In the genomic region with DNA sequence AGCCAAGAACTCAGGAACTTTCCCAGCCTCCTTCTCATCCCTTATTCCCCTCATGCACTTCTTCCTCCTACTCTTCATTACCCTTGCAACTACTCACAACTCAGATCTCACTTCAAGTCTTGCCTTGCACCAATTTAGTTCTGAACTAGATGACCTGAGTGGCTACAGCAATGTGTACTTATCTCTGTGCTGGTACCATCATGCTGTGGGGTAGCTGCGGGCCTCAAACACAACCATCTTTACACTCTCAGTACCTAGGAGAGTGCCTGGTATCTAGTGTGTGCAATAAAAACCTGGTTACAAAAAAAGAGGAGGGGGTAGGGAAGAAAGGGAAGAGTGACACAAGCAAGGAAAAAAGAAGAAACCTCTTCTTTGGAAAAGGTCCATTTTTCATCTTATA, we compare ENCODE assay signal across 18 cellular contexts.
DNase-seq lines count a peak whose midpoint lies in the region; ATAC-seq and TF ChIP-seq lines count a peak whose summit lies in the region.
"Had no signal": no experiment of that assay in that cellular context is flagged by ENCODE, and none has a peak within 500 bp of the region (broad histone marks: within the 10 kb centered on the region; RNA-seq: fewer than 3 reads in every experiment).

No MANE protein-coding gene starts in this region.

- peaks cover 29% of the 10 kb centered on the region for H3K27me3 Mint-ChIP-seq in osteocyte (ENCODE audit: unreplicated experiment)

- no peaks in the 10 kb centered on the region for H3K9me3 Mint-ChIP-seq in osteocyte (ENCODE audit: unreplicated experiment)
- H3K9me3 Mint-ChIP-seq: CD4-positive, alpha-beta T cell; CD8-positive, alpha-beta T cell had no signal

- no peak overlapping the region for H3K4ac ChIP-seq in trophoblast cell (ENCODE audit: low read depth, low read length)

- no peaks in the 10 kb centered on the region for H3K4me1 Mint-ChIP-seq in osteocyte (ENCODE audit: unreplicated experiment)

- H3K23ac ChIP-seq in trophoblast cell (ENCODE audit: low read length) = no peak overlapping the region

- CTCF ChIA-PET in HEK293 (lab: Yijun Ruan, JAX) = interaction anchor here (1.2 kb wide), 1 partner anchor 16 kb away, joined by 3 read pairs; no protein-coding TSS in a partner anchor

- POLR2A ChIA-PET in HEK293 (lab: Yijun Ruan, JAX) = no interaction called here

- no peaks in the 10 kb centered on the region for H3K27me3 ChIP-seq in trophoblast cell (ENCODE audit: insufficient read depth, low read length)
- H3K27me3 ChIP-seq: BE2C, BLaER1 had no signal

- no peaks in the 10 kb centered on the region for H3K79me1 ChIP-seq in trophoblast cell (ENCODE audit: low read length)

- H3K4me3 ChIP-seq in HEK293 (ENCODE audit: low read depth, low read length) (no peak overlapping the region), trophoblast cell (ENCODE audit: low read depth, low read length) (no peak overlapping the region)
- H3K4me3 ChIP-seq: BLaER1 had no signal

- no peak overlapping the region for H3K18ac ChIP-seq in trophoblast cell (ENCODE audit: low read length)

- H3K9me3 ChIP-seq in HEK293 (ENCODE audit: control insufficient read depth, insufficient read depth, low read depth, low read length) = no peaks in the 10 kb centered on the region
- H3K9me3 ChIP-seq in trophoblast cell (ENCODE audit: insufficient read depth, low read depth, low read length) = no peaks in the 10 kb centered on the region
- H3K9me3 ChIP-seq: BE2C, BLaER1, Caco-2 had no signal

- H3K36me3 ChIP-seq in HEK293 (ENCODE audit: control insufficient read depth in 2 of 2, insufficient read depth in 1 of 2, low read length in 2 of 2) (no peaks in the 10 kb centered on the region), trophoblast cell (ENCODE audit: control insufficient read depth in 1 of 2, insufficient read depth in 2 of 2, low read length in 2 of 2) (no peaks in the 10 kb centered on the region)
- H3K36me3 ChIP-seq: BE2C, BLaER1 had no signal

- H2BK12ac ChIP-seq in trophoblast cell (ENCODE audit: low read length) = no peak overlapping the region

- H2AK5ac ChIP-seq in trophoblast cell (ENCODE audit: low read length) = no peak overlapping the region

- no peak overlapping the region for H4K8ac ChIP-seq in trophoblast cell (ENCODE audit: low read depth, low read length)

- no peak overlapping the region for H2BK5ac ChIP-seq in trophoblast cell (ENCODE audit: low read depth, low read length, poor library complexity)

- no peak overlapping the region for H2BK120ac ChIP-seq in trophoblast cell (ENCODE audit: insufficient read depth, low read length, poor library complexity)

- no peak overlapping the region for H3K14ac ChIP-seq in trophoblast cell (ENCODE audit: low read length)

- H3K36me3 Mint-ChIP-seq in osteocyte (ENCODE audit: unreplicated experiment) = no peaks in the 10 kb centered on the region
- H3K36me3 Mint-ChIP-seq: CD8-positive, alpha-beta T cell had no signal

- H4K12ac ChIP-seq in trophoblast cell (ENCODE audit: low read depth, low read length) = no peak overlapping the region

- H3K4me1 ChIP-seq in HEK293 (ENCODE audit: control insufficient read depth, insufficient read depth, low read length) (no peaks in the 10 kb centered on the region), trophoblast cell (ENCODE audit: control insufficient read depth in 1 of 2, insufficient read depth in 2 of 2, low read length in 2 of 2) (peaks cover 6 to 7% of the 10 kb centered on the region in 2 experiments)
- H3K4me1 ChIP-seq: BE2C, BLaER1, Caco-2 had no signal

- H3K27ac ChIP-seq in C4-2B (peak overlapping the region; percentile 61; the same call in 1 of the 2 replicates), HEK293 (ENCODE audit: extremely low read depth, low read depth, low read length) (no peak overlapping the region), VCaP (peak overlapping the region; percentile 52), trophoblast cell (ENCODE audit: low read depth, low read length) (no peak overlapping the region)
- H3K27ac ChIP-seq: BLaER1 had no signal

- no peak overlapping the region for H3K27ac Mint-ChIP-seq in osteocyte (ENCODE audit: unreplicated experiment)
- H3K27ac Mint-ChIP-seq: CD4-positive, alpha-beta T cell; CD8-positive, alpha-beta T cell had no signal

- no peak overlapping the region for H3K4me3 Mint-ChIP-seq in osteocyte (ENCODE audit: unreplicated experiment)
- H3K4me3 Mint-ChIP-seq: CD4-positive, alpha-beta T cell; CD8-positive, alpha-beta T cell had no signal

- H3K9ac ChIP-seq in trophoblast cell (ENCODE audit: low read length) = no peak overlapping the region
- H3K9ac ChIP-seq: BLaER1 had no signal

- TF ChIP-seq CTCF in C4-2B (conservative IDR thresholded peaks at IDR 0.05) (no peak), HEK293 (tag by site-specific recombination; IDR thresholded peaks at IDR 0.05) (no peak), VCaP (conservative IDR thresholded peaks at IDR 0.05) (no peak), osteocyte (IDR thresholded peaks at IDR 0.05) (no peak)

- peak; percentile 77 to 90 for DNase-seq in trophoblast cell
- no peak for DNase-seq in osteocyte (ENCODE audit: extremely low spot score, unreplicated experiment)
- DNase-seq: 8988T; ACHN; BE2C; C1 segment of cervical spinal cord; Caco-2; Calu3; CD4-positive, alpha-beta T cell; CD8-positive, alpha-beta T cell; DMS79 treated with DMSO at 0.1 percent for 48 hours; GF-D8 had no signal

- H3K4me2 ChIP-seq in trophoblast cell (ENCODE audit: low read length) = no peak overlapping the region
- H3K4me2 ChIP-seq: BLaER1 had no signal

- no CpG with 5 or more reads among the region's 1 CpG for WGBS in trophoblast cell (ENCODE audit: extremely low coverage, insufficient coverage, insufficient read length)

- H4K91ac ChIP-seq in trophoblast cell (ENCODE audit: low read depth, low read length) = no peak overlapping the region

- no peaks in the 10 kb centered on the region for H3K79me2 ChIP-seq in trophoblast cell (ENCODE audit: control insufficient read depth, insufficient read depth, low read length, poor library complexity)

- ATAC-seq in HG02623 (IDR thresholded peaks at IDR 0.05; ENCODE audit: unreplicated experiment) (no peak), HG03520 (IDR thresholded peaks at IDR 0.05; ENCODE audit: unreplicated experiment) (no peak)
- ATAC-seq: CD8-positive, alpha-beta T cell had no signal

- no peak overlapping the region for H2AFZ ChIP-seq in trophoblast cell (ENCODE audit: insufficient read depth, low read length, poor library complexity)

TF ChIP-seq in HEK293, 187 proteins besides CTCF, POLR2A, EP300 and RAD21:
- TF ChIP-seq REST (tag by site-specific recombination; IDR thresholded peaks at IDR 0.05) = peak; percentile 48; the same call in 1 of the 2 replicates
- TF ChIP-seq ZNF214 (tag by site-specific recombination; IDR thresholded peaks at IDR 0.05; ENCODE audit: borderline replicate concordance) = no peak
TF ChIP-seq in HEK293: peak in this region for 1.

Comparison
In these comparisons a context has a peak if more than half of its experiments do, and no peak if none do; other contexts are left out.
1. H3K27ac ChIP-seq: peak in C4-2B (single experiment) and VCaP (single experiment); none in HEK293 (single experiment) and trophoblast cell (single experiment).